9 cellular contexts compared by ENCODE assay signal in genomic region chr12:72273851-72274284, GRCh38. TPM values are rescaled to one million over a fixed set of nuclear protein-coding genes. Genes with fewer than 3 reads are reported as not detected.
DNase-seq lines count a peak whose midpoint lies in the region; ATAC-seq, FAIRE-seq and TF ChIP-seq lines count a peak whose summit lies in the region.
"Had no signal": no experiment of that assay in that cellular context is flagged by ENCODE, and none has a peak within 500 bp of the region (broad histone marks: within the 10 kb centered on the region; RNA-seq: fewer than 3 reads in every experiment).

No MANE protein-coding gene starts in this region.

- intact Hi-C loops in heart right ventricle (cut with DNase I) (no loop called here), Caco-2 (cut with micrococcal nuclease; ENCODE audit: unreplicated experiment) (no loop called here)

- H3K27me3 ChIP-seq in Peyer's patch (peaks cover 0 to 24% of the 10 kb centered on the region in 2 donors), heart right ventricle (peaks cover 14 to 99% (median 80%) of the 10 kb centered on the region in 7 donors), Caco-2 (replicated peaks; ENCODE audit: control insufficient read depth, insufficient read depth, low read length) (no peaks in the 10 kb centered on the region)

- H3K4me3 Mint-ChIP-seq in progenitor cell of endocrine pancreas (ENCODE audit: low read depth) (peak overlapping the region; percentile 91), Caco-2 (ENCODE audit: unreplicated experiment) (no peak overlapping the region)

- no peaks in the 10 kb centered on the region for H3K9me3 Mint-ChIP-seq in progenitor cell of endocrine pancreas (ENCODE audit: low read depth)
- no peaks in the 10 kb centered on the region for H3K9me3 Mint-ChIP-seq in Caco-2 (ENCODE audit: unreplicated experiment)

- no peak for TF ChIP-seq POLR2A in Peyer's patch (IDR thresholded peaks at IDR 0.05)

- H3K36me3 Mint-ChIP-seq in progenitor cell of endocrine pancreas (ENCODE audit: insufficient read depth) = no peaks in the 10 kb centered on the region
- H3K36me3 Mint-ChIP-seq in Caco-2 (ENCODE audit: insufficient read depth, unreplicated experiment) = no peaks in the 10 kb centered on the region

- no peaks in the 10 kb centered on the region for H3K9me3 ChIP-seq in Peyer's patch
- H3K9me3 ChIP-seq in heart right ventricle = no peaks in the 10 kb centered on the region
- no peaks in the 10 kb centered on the region for H3K9me3 ChIP-seq in Caco-2

- no peak for FAIRE-seq in D721Med (lab: Jason Lieb, UNC)
- FAIRE-seq: G401.6 had no signal

- TF ChIP-seq CTCF in Peyer's patch (IDR thresholded peaks at IDR 0.05) (no peak), heart right ventricle (IDR thresholded peaks at IDR 0.05) (no peak), progenitor cell of endocrine pancreas (IDR thresholded peaks at IDR 0.05; ENCODE audit: unreplicated experiment) (no peak), Caco-2 (IDR thresholded peaks at IDR 0.05; ENCODE audit: insufficient read depth in 1 of 2, low read depth in 1 of 2, low read length in 1 of 2, severe bottlenecking in 1 of 2, unreplicated experiment in 1 of 2) (no peak), D721Med (IDR thresholded peaks at IDR 0.05; ENCODE audit: insufficient read depth, missing control alignments) (no peak)

- H3K27me3 Mint-ChIP-seq in progenitor cell of endocrine pancreas (peaks cover 61% of the 10 kb centered on the region), Caco-2 (ENCODE audit: insufficient read depth, unreplicated experiment) (no peaks in the 10 kb centered on the region)

- H3K4me1 Mint-ChIP-seq in progenitor cell of endocrine pancreas (ENCODE audit: low read depth) (peaks cover 27% of the 10 kb centered on the region), Caco-2 (ENCODE audit: low read depth, unreplicated experiment) (no peaks in the 10 kb centered on the region)

- no TSS peak for BruUV-seq in Caco-2 (replicated peaks; lab: Mats Ljungman, UMichigan)

- peak overlapping the region; percentile 30 to 58 (median 45) for H3K4me3 ChIP-seq in Peyer's patch
- peak overlapping the region in 8 of 10 donors; percentile 33 to 60 (median 53) for H3K4me3 ChIP-seq in heart right ventricle
- no peak overlapping the region for H3K4me3 ChIP-seq in Caco-2 (ENCODE audit: low read depth, low read length)

- POLR2A ChIA-PET in Caco-2 (lab: Charles Lee) = no interaction called here

- H3K27ac Mint-ChIP-seq in progenitor cell of endocrine pancreas = no peak overlapping the region
- H3K27ac Mint-ChIP-seq in Caco-2 (ENCODE audit: unreplicated experiment) = no peak overlapping the region

- H3K36me3 ChIP-seq in Peyer's patch (no peaks in the 10 kb centered on the region), heart right ventricle (no peaks in the 10 kb centered on the region), Caco-2 (ENCODE audit: control insufficient read depth, insufficient read depth, low read length) (no peaks in the 10 kb centered on the region)

- 6 to 8% methylated on average over 16 of the region's 16 CpGs for WGBS in heart right ventricle, 2 donors

- no peak for ATAC-seq in heart right ventricle
- ATAC-seq in HG03196 (IDR thresholded peaks at IDR 0.05; ENCODE audit: unreplicated experiment) = no peak

- H3K4me1 ChIP-seq in Peyer's patch (peaks cover 0 to 21% (median 0%) of the 10 kb centered on the region in 4 donors), heart right ventricle (peaks cover 0 to 25% (median 13%) of the 10 kb centered on the region in 9 donors), Caco-2 (no peaks in the 10 kb centered on the region)

- DNase-seq in DMS53 treated with DMSO at 0.1 percent for 48 hours (lab: John Stamatoyannopoulos, UW; ENCODE audit: unreplicated experiment) (peak; percentile 9), Peyer's patch (peak in 1 of 3 donors; percentile 34), heart right ventricle (peak in 1 of 2 donors; percentile 12), progenitor cell of endocrine pancreas (ENCODE audit: low spot score, unreplicated experiment) (no peak), DMS114 treated with DMSO at 0.1 percent for 48 hours (lab: John Stamatoyannopoulos, UW; ENCODE audit: unreplicated experiment) (no peak), Caco-2 (no peak), D721Med (ENCODE audit: insufficient read length, low spot score) (no peak)

- CTCF ChIA-PET in Caco-2 (lab: Charles Lee) = no interaction called here

- H3K27ac ChIP-seq in Peyer's patch (peak overlapping the region in 2 of 4 donors; percentile 36 to 57), heart right ventricle (no peak overlapping the region)

RNA-seq across cellular contexts. Expression of gene TRHDE, which starts 1.7 kb away (rescaled TPM):
- total RNA-seq in Peyer's patch (10 to 100 TPM in 3 of 4 donors, 1 to 10 TPM in 1; 3.3 to 23.8 (median 15.2) TPM), heart right ventricle (under 1 TPM; 0.12 to 0.97 (median 0.51) TPM), progenitor cell of endocrine pancreas (2.0 and 2.7 TPM in 2 replicates), Caco-2 (2022) (not detected in 2 replicates)
- polyA plus RNA-seq in heart right ventricle = under 1 TPM; 0.10 to 0.15 TPM
